ENCODE assay signal across 13 cellular contexts in genomic region chr6:137495652-137496391, GRCh38. TPM values are rescaled to one million over a fixed set of nuclear protein-coding genes. Genes with fewer than 3 reads are reported as not detected.
DNase-seq lines count a peak whose midpoint lies in the region; ATAC-seq, FAIRE-seq and TF ChIP-seq lines count a peak whose summit lies in the region.
"Had no signal": no experiment of that assay in that cellular context is flagged by ENCODE, and none has a peak within 500 bp of the region (broad histone marks: within the 10 kb centered on the region; RNA-seq: fewer than 3 reads in every experiment).

No MANE protein-coding gene starts in this region.

- H3K27me3 Mint-ChIP-seq in activated CD4-positive, alpha-beta memory T cell treated with anti-CD3 and anti-CD28 coated beads for 36 hours, result peaks cover 78% of the 10 kb centered on the region

- peaks cover 62% of the 10 kb centered on the region for H3K4me1 Mint-ChIP-seq in activated CD4-positive, alpha-beta memory T cell treated with anti-CD3 and anti-CD28 coated beads for 36 hours (ENCODE audit: low read depth)

- H3K36me3 ChIP-seq in HepG2 (replicated peaks in 1 of 2; ENCODE audit: control insufficient read depth in 1 of 2, insufficient read depth in 2 of 2, low read length in 2 of 2), result no peaks in the 10 kb centered on the region
- H3K36me3 ChIP-seq in right lobe of liver, result no peaks in the 10 kb centered on the region
- H3K36me3 ChIP-seq in lower lobe of right lung, result no peaks in the 10 kb centered on the region
- H3K36me3 ChIP-seq in Peyer's patch, result no peaks in the 10 kb centered on the region
- H3K36me3 ChIP-seq: cardiac muscle cell, neutrophil had no signal

- CTCF ChIA-PET in HepG2 (lab: Yijun Ruan, JAX; ENCODE audit: low intra/inter-chr PET ratio, low total read pairs), result no interaction called here
- CTCF ChIA-PET in activated CD4-positive, alpha-beta memory T cell treated with anti-CD3 and anti-CD28 coated beads for 36 hours (lab: Charles Lee), result interaction anchor here (1.6 to 5.0 kb wide), 2 partner anchors 10 to 93 kb away, joined by 4 to 30 read pairs; no protein-coding TSS in a partner anchor

- TF ChIP-seq CTCF in HepG2 (CRISPR knock-in tag; IDR thresholded peaks at IDR 0.05), result no peak
- TF ChIP-seq CTCF in right lobe of liver (IDR thresholded peaks at IDR 0.05), result no peak
- TF ChIP-seq CTCF in lower lobe of right lung (IDR thresholded peaks at IDR 0.05), result no peak
- no peak for TF ChIP-seq CTCF in Peyer's patch (IDR thresholded peaks at IDR 0.05)

- POLR2A ChIA-PET in HepG2 (lab: Yijun Ruan, JAX), result no interaction called here
- POLR2A ChIA-PET in activated CD4-positive, alpha-beta memory T cell treated with anti-CD3 and anti-CD28 coated beads for 36 hours (lab: Charles Lee), result no interaction called here

- H3K4me1 ChIP-seq in HepG2 (ENCODE audit: insufficient read depth, low read length) (peaks cover 13% of the 10 kb centered on the region; the same call in 1 of the 2 replicates), right lobe of liver (peaks cover 0 to 15% (median 0%) of the 10 kb centered on the region in 4 donors), lower lobe of right lung (peaks cover 41% of the 10 kb centered on the region), Peyer's patch (peaks cover 0 to 42% (median 12%) of the 10 kb centered on the region in 4 donors)

- H3K9me3 ChIP-seq in HepG2 (ENCODE audit: low read length) (no peaks in the 10 kb centered on the region), right lobe of liver (no peaks in the 10 kb centered on the region), lower lobe of right lung (no peaks in the 10 kb centered on the region), Peyer's patch (no peaks in the 10 kb centered on the region)
- H3K9me3 ChIP-seq: neutrophil had no signal

- DNase-seq in HepG2 (ENCODE audit: low spot score) (no peak), right lobe of liver (no peak), lower lobe of right lung (no peak), amniotic stem cell (lab: John Stamatoyannopoulos, UW) (no peak), NCI-H2227 treated with DMSO at 0.1 percent for 48 hours (lab: John Stamatoyannopoulos, UW) (no peak), Peyer's patch (no peak)
- peak; percentile 25 for DNase-seq in activated CD4-positive, alpha-beta memory T cell treated with anti-CD3 and anti-CD28 coated beads for 36 hours

- peak overlapping the region; percentile 29 for H3K4me3 Mint-ChIP-seq in activated CD4-positive, alpha-beta memory T cell treated with anti-CD3 and anti-CD28 coated beads for 36 hours

- TF ChIP-seq RAD21 in HepG2 (CRISPR knock-in tag; IDR thresholded peaks at IDR 0.05), result no peak

- no TSS peak for BruUV-seq in HepG2 (replicated peaks; lab: Mats Ljungman, UMichigan)

- no peak overlapping the region for H3K9ac ChIP-seq in HepG2 (ENCODE audit: insufficient read depth, low read depth, low read length)

- H3K36me3 Mint-ChIP-seq in activated CD4-positive, alpha-beta memory T cell treated with anti-CD3 and anti-CD28 coated beads for 36 hours, result peaks cover 2% of the 10 kb centered on the region

- no peak overlapping the region for H3K27ac ChIP-seq in HepG2 (ENCODE audit: extremely low read length, insufficient read depth, low read length)
- no peak overlapping the region for H3K27ac ChIP-seq in right lobe of liver
- no peak overlapping the region for H3K27ac ChIP-seq in lower lobe of right lung
- no peak overlapping the region for H3K27ac ChIP-seq in Peyer's patch
- H3K27ac ChIP-seq: cardiac muscle cell, neutrophil had no signal

- H3K4me3 ChIP-seq in HepG2 (replicated peaks in 1 of 3; ENCODE audit: insufficient read depth in 1 of 3, low read depth in 2 of 3, low read length in 3 of 3) (no peak overlapping the region), right lobe of liver (no peak overlapping the region), iPS-11a (ENCODE audit: low read depth, low read length) (peak overlapping the region; percentile 24), lower lobe of right lung (no peak overlapping the region), Peyer's patch (no peak overlapping the region)
- H3K4me3 ChIP-seq: cardiac muscle cell had no signal

- no peaks in the 10 kb centered on the region for H4K20me1 ChIP-seq in HepG2 (ENCODE audit: insufficient read depth, low read length)

- FAIRE-seq in HepG2 (lab: Jason Lieb, UNC), result no peak
- FAIRE-seq: islet of Langerhans had no signal

- no peak for ATAC-seq in HepG2
- no peak for ATAC-seq in right lobe of liver
- no peak for ATAC-seq in lower lobe of right lung
- ATAC-seq: esophagus mucosa had no signal

- no peak overlapping the region for H2AFZ ChIP-seq in HepG2 (ENCODE audit: low read length)

- in situ Hi-C loops in HepG2 (cut with HindIII; ENCODE audit: extremely low pct_ligation_motif_present, low pct_unique_long_range_greater_than_20kb), result no loop called here

- no peak for TF ChIP-seq EP300 in HepG2 (IDR thresholded peaks at IDR 0.05; ENCODE audit: low read depth in 2 of 2, low read length in 2 of 2)
- no peak for TF ChIP-seq EP300 in HepG2 (CRISPR knock-in tag; IDR thresholded peaks at IDR 0.05; ENCODE audit: borderline replicate concordance)

- intact Hi-C loops in HepG2 (cut with micrococcal nuclease; ENCODE audit: unreplicated experiment) (no loop called here), right lobe of liver (cut with DNase I) (no loop called here), lower lobe of right lung (cut with DNase I) (no loop called here)
- intact Hi-C loops in activated CD4-positive, alpha-beta memory T cell treated with anti-CD3 and anti-CD28 coated beads for 36 hours (cut with micrococcal nuclease), result loop anchor here (5.0 to 10.0 kb wide), 2 partner anchors 146 to 151 kb away; no protein-coding TSS in a partner anchor

- WGBS in HepG2 (ENCODE audit: low lambda C conversion rate), result 41% methylated on average over 25 of the region's 34 CpGs
- WGBS in right lobe of liver (ENCODE audit: insufficient coverage, low coverage, low lambda C conversion rate, missing lambda C conversion rate), result 7% methylated on average over 21 of the region's 34 CpGs

- H3K27me3 ChIP-seq in HepG2 (ENCODE audit: control insufficient read depth in 1 of 2, insufficient read depth in 2 of 2, low read length in 2 of 2), result peaks cover 18 to 81% of the 10 kb centered on the region in 2 experiments
- H3K27me3 ChIP-seq in right lobe of liver, result peaks cover 20 to 70% of the 10 kb centered on the region in 2 donors
- H3K27me3 ChIP-seq in lower lobe of right lung (ENCODE audit: low read depth), result peaks cover 99% of the 10 kb centered on the region
- H3K27me3 ChIP-seq in Peyer's patch, result peaks cover 3 to 68% of the 10 kb centered on the region in 2 donors

- H3K27ac Mint-ChIP-seq in activated CD4-positive, alpha-beta memory T cell treated with anti-CD3 and anti-CD28 coated beads for 36 hours, result no peak overlapping the region

- no peak overlapping the region for H3K4me2 ChIP-seq in HepG2 (ENCODE audit: low read depth, low read length)

- TF ChIP-seq POLR2A in HepG2 (IDR thresholded peaks at IDR 0.05; ENCODE audit: insufficient read depth in 1 of 2, low read depth in 2 of 2, low read length in 2 of 2) (no peak), right lobe of liver (IDR thresholded peaks at IDR 0.05) (no peak), Peyer's patch (IDR thresholded peaks at IDR 0.05) (no peak)

- no peaks in the 10 kb centered on the region for H3K79me2 ChIP-seq in HepG2 (ENCODE audit: insufficient read depth, low read length)

- no peaks in the 10 kb centered on the region for H3K9me3 Mint-ChIP-seq in activated CD4-positive, alpha-beta memory T cell treated with anti-CD3 and anti-CD28 coated beads for 36 hours

TF ChIP-seq in HepG2, 621 proteins besides CTCF, POLR2A, EP300 and RAD21 (continues in another document):
- TF ChIP-seq NR2F2 (IDR thresholded peaks at IDR 0.05; ENCODE audit: borderline replicate concordance, low read depth) (no peak), ZNF33A (CRISPR knock-in tag; IDR thresholded peaks at IDR 0.05; ENCODE audit: borderline replicate concordance) (no peak), GPBP1L1 (CRISPR knock-in tag; IDR thresholded peaks at IDR 0.05) (no peak), SAFB2 (CRISPR knock-in tag; IDR thresholded peaks at IDR 0.05; ENCODE audit: borderline replicate concordance, low read depth) (no peak)

RNA-seq across cellular contexts. Expression of gene OLIG3, which starts 1.6 kb away (rescaled TPM):
- total RNA-seq in HepG2 (2016; rRNA removed; fragmentation: Illumina TruSeq; extraction: Trizol), result not detected in 2 replicates
- not detected in 2 replicates for total RNA-seq in HepG2 (2016; cell fraction: cytosol; rRNA removed; fragmentation: Illumina TruSeq; extraction: Trizol; ENCODE audit: low read depth)
- total RNA-seq in HepG2 (2016; cell fraction: insoluble cytoplasmic fraction; rRNA removed; fragmentation: Illumina TruSeq; extraction: Trizol), result not detected in 2 replicates
- not detected in 2 replicates for total RNA-seq in HepG2 (2016; cell fraction: membrane; rRNA removed; fragmentation: Illumina TruSeq; extraction: Trizol)
- total RNA-seq in HepG2 (2016; cell fraction: nucleus; rRNA removed; fragmentation: Illumina TruSeq; extraction: Trizol), result not detected in 2 replicates
- 0.03 TPM in 1 of 2 replicates, not detected in the other for polyA plus RNA-seq in HepG2 (2011; rRNA removed)
- 0.03 TPM in 1 of 2 replicates, not detected in the other for polyA plus RNA-seq in HepG2 (2011; cell fraction: cytosol; rRNA removed)
- polyA plus RNA-seq in HepG2 (2011; cell fraction: nucleus; rRNA removed), result not detected in 2 replicates
- polyA plus RNA-seq in HepG2 (2012), result not detected in 2 replicates
- polyA plus RNA-seq in HepG2 (2016; cell fraction: cytosol; fragmentation: Illumina TruSeq; extraction: Trizol; ENCODE audit: low read depth), result not detected in 2 replicates
- not detected in 2 replicates for polyA plus RNA-seq in HepG2 (2016; cell fraction: insoluble cytoplasmic fraction; fragmentation: Illumina TruSeq; extraction: Trizol; ENCODE audit: low read depth)
- polyA plus RNA-seq in HepG2 (2016; cell fraction: membrane; fragmentation: Illumina TruSeq; extraction: Trizol; ENCODE audit: low read depth), result not detected in 2 replicates
- polyA plus RNA-seq in HepG2 (2016; cell fraction: nucleus; fragmentation: Illumina TruSeq; extraction: Trizol; ENCODE audit: insufficient read depth, low read depth), result not detected in 2 replicates
- polyA minus RNA-seq in HepG2 (2011; rRNA and poly(A)+ RNA removed; ENCODE audit: low replicate concordance), result not detected in 2 replicates
- not detected in 2 replicates for polyA minus RNA-seq in HepG2 (2011; cell fraction: cytosol; rRNA and poly(A)+ RNA removed)
- not detected in 2 replicates for polyA minus RNA-seq in HepG2 (2011; cell fraction: nucleus; rRNA and poly(A)+ RNA removed)
- not detected for total RNA-seq in right lobe of liver
- under 1 TPM in 1 of 2 experiments, not detected in 1; 0.15 TPM for total RNA-seq in activated CD4-positive, alpha-beta memory T cell treated with anti-CD3 and anti-CD28 coated beads for 36 hours
- total RNA-seq in lower lobe of right lung, result not detected
- not detected for total RNA-seq in Peyer's patch
- total RNA-seq: cardiac muscle cell, esophagus mucosa had no signal
- polyA plus RNA-seq: BJ, cardiac muscle cell had no signal
